26 cellular contexts compared by ENCODE assay signal in the genomic region with DNA sequence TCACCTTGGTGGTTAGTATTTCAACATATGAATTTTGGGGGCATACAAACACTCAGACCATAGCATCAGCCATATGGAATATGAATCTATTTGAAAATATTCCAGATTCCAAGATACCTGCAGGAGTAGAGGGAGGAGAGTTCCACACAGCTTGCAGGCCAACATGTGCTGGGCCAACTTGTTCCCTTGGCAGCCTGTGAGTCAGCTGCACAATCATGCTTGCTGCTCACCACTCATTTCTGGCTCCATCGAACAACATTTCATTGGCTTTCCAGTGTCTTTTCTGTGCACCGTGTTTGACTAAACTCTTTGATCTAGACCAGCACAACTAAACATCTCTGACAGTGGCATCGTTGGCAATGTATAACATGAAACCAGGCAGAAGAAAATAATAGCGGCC.
"Had no signal": no experiment of that assay in that cellular context is flagged by ENCODE, and none has a peak within 500 bp of the region (broad histone marks: within the 10 kb centered on the region; RNA-seq: fewer than 3 reads in every experiment).

No MANE protein-coding gene starts in this region.

- H3K4me3 ChIP-seq: body of pancreas, colonic mucosa, pancreas, suprapubic skin, tibial nerve, uterus had no signal

- H3K27ac ChIP-seq: body of pancreas, colonic mucosa, pancreas, suprapubic skin, tibial nerve, uterus had no signal

- ATAC-seq: activated CD8-positive, alpha-beta memory T cell treated with anti-CD3 and anti-CD28 coated beads, Interleukin-2, amount 10 ng/mL, durations not matched to agents 7 days and 5 days; activated naive CD8-positive, alpha-beta T cell treated with anti-CD3 and anti-CD28 coated beads, Interleukin-2, amount 50 U/mL, for 24 hours; body of pancreas; left colon; pancreas; sciatic nerve; stimulated activated effector memory CD8-positive, alpha-beta T cell treated with anti-CD3 and anti-CD28 coated beads, Interleukin-12 subunit alpha, Interleukin-12 subunit beta, amount 100 ng/mL, for 72 hours; stimulated activated naive CD8-positive, alpha-beta T cell treated with anti-CD3 and anti-CD28 coated beads, Interleukin-15, amount 100 ng/mL, for 72 hours; T-helper 17 cell had no signal

- H3K27me3 ChIP-seq: body of pancreas, colonic mucosa, pancreas, suprapubic skin, tibial nerve, uterus had no signal

- H3K4me1 ChIP-seq: body of pancreas, colonic mucosa, pancreas, uterus had no signal

- H3K36me3 ChIP-seq: colonic mucosa, pancreas, suprapubic skin, tibial nerve, uterus had no signal

- DNase-seq: activated CD4-positive, alpha-beta memory T cell treated with anti-CD3 and anti-CD28 coated beads, Interleukin-2, amount 10 ng/mL, durations not matched to agents 7 days and 5 days; activated CD4-positive, alpha-beta T cell treated with anti-CD3 and anti-CD28 coated beads for 48 hours; activated CD8-positive, alpha-beta memory T cell treated with anti-CD3 and anti-CD28 coated beads, Interleukin-2, amount 10 ng/mL, durations not matched to agents 7 days and 5 days; activated effector memory CD4-positive, alpha-beta T cell treated with anti-CD3 and anti-CD28 coated beads, Interleukin-2, amount 50 U/mL, for 16 hours; activated naive CD4-positive, alpha-beta T cell treated with anti-CD3 and anti-CD28 coated beads, Interleukin-2, amount 50 U/mL, for 16 hours; activated naive CD8-positive, alpha-beta T cell treated with anti-CD3 and anti-CD28 coated beads, Interleukin-2, amount 50 U/mL, for 24 hours; activated T-cell treated with anti-CD3 and anti-CD28 coated beads for 4 hours; body of pancreas; central memory CD4-positive, alpha-beta T cell; colonic mucosa; foreskin fibroblast; hippocampal formation; left colon; mesenchymal stem cell; nephron progenitor cell; pancreas; small intestine; stimulated activated CD4-positive, alpha-beta T cell treated with anti-CD3 and anti-CD28 coated beads, Interleukin-2, amount 100 ng/mL, for 24 hours; stimulated activated naive CD8-positive, alpha-beta T cell treated with anti-CD3 and anti-CD28 coated beads, Interleukin-15, amount 100 ng/mL, for 72 hours; SW 1271; T-helper 17 cell; uterus had no signal

- H3K9me3 ChIP-seq: body of pancreas, colonic mucosa, pancreas, suprapubic skin, tibial nerve, uterus had no signal
